ENCODE assay signal across 8 cellular contexts in the genomic region with DNA sequence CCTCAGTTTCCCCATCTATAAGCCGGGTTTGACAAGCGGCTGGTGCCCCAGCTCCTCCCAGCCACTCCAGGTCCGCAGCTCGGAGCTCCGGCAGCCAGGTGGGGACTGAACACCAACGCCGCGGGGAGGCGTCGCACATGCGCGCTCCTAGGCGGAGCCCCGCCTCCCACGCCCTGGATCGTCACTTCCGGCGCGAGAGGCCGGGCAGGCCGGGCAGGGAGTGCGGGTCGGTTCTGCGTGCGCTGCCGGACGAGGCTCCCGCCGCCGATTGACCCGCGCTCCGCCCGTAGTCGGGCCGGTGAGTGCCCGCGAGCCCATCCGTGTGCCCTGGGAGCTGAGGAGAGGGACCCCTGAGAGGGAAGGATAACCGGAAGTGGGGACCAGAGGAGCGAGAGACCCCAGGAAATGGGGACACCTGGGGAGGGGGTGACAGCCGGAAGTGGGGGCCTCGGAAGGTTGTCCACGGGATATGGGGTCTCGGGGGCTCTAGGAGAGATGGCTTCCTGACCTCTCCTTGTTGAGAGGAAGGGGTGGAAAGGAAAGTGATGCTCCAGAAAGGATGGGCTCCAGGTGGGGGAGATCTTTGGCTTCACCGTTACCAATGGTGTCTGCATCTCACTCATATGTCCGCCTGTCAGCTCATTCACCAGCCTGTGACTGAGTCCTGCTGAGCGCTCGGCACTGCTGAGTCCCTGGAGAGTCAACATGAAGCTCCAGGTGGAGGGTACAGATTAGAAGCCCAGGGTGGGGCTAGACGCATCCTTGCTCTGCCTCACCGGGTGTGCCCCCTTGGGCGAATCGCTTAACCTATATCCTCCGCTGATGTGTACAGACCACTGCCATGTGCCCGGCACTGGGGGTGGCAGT.
A peak's percentile ranks its signal among the peaks of the same experiment; 100 is the strongest.
DNase-seq lines count a peak whose midpoint lies in the region; ATAC-seq and TF ChIP-seq lines count a peak whose summit lies in the region.

A gene with protein sequence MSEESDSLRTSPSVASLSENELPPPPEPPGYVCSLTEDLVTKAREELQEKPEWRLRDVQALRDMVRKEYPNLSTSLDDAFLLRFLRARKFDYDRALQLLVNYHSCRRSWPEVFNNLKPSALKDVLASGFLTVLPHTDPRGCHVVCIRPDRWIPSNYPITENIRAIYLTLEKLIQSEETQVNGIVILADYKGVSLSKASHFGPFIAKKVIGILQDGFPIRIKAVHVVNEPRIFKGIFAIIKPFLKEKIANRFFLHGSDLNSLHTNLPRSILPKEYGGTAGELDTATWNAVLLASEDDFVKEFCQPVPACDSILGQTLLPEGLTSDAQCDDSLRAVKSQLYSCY (plus strand): TSS at position 181 of the 867 bp plus-strand sequence. CDS start 4,126 bp downstream, outside the sequence.

- H3K4me1 ChIP-seq in ACC112 (ENCODE audit: control insufficient read depth, insufficient read depth, low read length, unreplicated experiment), result peaks cover 23% of the 10 kb centered on the region

- no peaks in the 10 kb centered on the region; the same call in 1 of the 2 replicates for H3K36me3 ChIP-seq in ACC112 (ENCODE audit: insufficient read depth, low read length)

- no peaks in the 10 kb centered on the region for H3K27me3 ChIP-seq in ACC112 (ENCODE audit: insufficient read depth, low read length)

- DNase-seq in NCI-H2171 (lab: John Stamatoyannopoulos, UW) (peak; percentile 96), T47D (ENCODE audit: low read depth in 1 of 2, low spot score in 1 of 2) (peak; percentile 82 to 94), iPS-NIHi11 (ENCODE audit: low spot score) (peak; percentile 98)

- in situ Hi-C loops in T47D (cut with HindIII; ENCODE audit: low pct_unique_long_range_greater_than_20kb, low sequenced_read_pairs), result no loop called here

- H3K27ac ChIP-seq in ACC112 (ENCODE audit: low read depth, low read length) (peak within 1 kb of the TSS; percentile 72), VCaP (peak within 1 kb of the TSS; percentile 81), skin epidermis (peak within 1 kb of the TSS; percentile 65 to 99 (median 94))

- peak within 1 kb of the TSS; percentile 88 for H3K4me3 ChIP-seq in ACC112 (ENCODE audit: low read depth, low read length)
- peak within 1 kb of the TSS; percentile 53 to 90 (median 64) for H3K4me3 ChIP-seq in skin epidermis

- H2AFZ ChIP-seq in ACC112 (ENCODE audit: low read length, unreplicated experiment), result peak within 1 kb of the TSS; percentile 64

- ATAC-seq in GM18868 (IDR thresholded peaks at IDR 0.05; ENCODE audit: unreplicated experiment) (peak; percentile 96), HG03103 (IDR thresholded peaks at IDR 0.05; ENCODE audit: low read depth, unreplicated experiment) (peak; percentile 92)

- H3K79me2 ChIP-seq in ACC112 (ENCODE audit: control insufficient read depth, insufficient read depth, low read length, unreplicated experiment), result peaks cover 31% of the 10 kb centered on the region

- TF ChIP-seq CTCF in VCaP (conservative IDR thresholded peaks at IDR 0.05), result peak; percentile 44

Comparison
In these comparisons a context has a peak if more than half of its experiments do, and no peak if none do; other contexts are left out.
1. Peak in every context shown above with its lines: DNase-seq, ATAC-seq, H3K4me3 ChIP-seq and H3K27ac ChIP-seq.